ENCODE assay signal across 18 cellular contexts in genomic region chr2:81976998-81977397, GRCh38.
"Had no signal": no experiment of that assay in that cellular context is flagged by ENCODE, and none has a peak within 500 bp of the region (broad histone marks: within the 10 kb centered on the region; RNA-seq: fewer than 3 reads in every experiment).

No MANE protein-coding gene starts in this region.

- ATAC-seq: esophagus mucosa; gastrocnemius medialis; heart right ventricle; left lobe of liver; naive thymus-derived CD8-positive, alpha-beta T cell; psoas muscle had no signal

- H3K27me3 Mint-ChIP-seq: naive thymus-derived CD8-positive, alpha-beta T cell had no signal

- H3K4me1 Mint-ChIP-seq: naive thymus-derived CD8-positive, alpha-beta T cell had no signal

- H3K4me1 ChIP-seq: gastrocnemius medialis, heart right ventricle, psoas muscle, stomach, transverse colon had no signal

- H3K4me3 ChIP-seq: gastrocnemius medialis, heart right ventricle, psoas muscle, stomach, thoracic aorta, transverse colon had no signal

- H3K9me3 ChIP-seq: gastrocnemius medialis, neutrophil, psoas muscle, stomach, thoracic aorta, transverse colon had no signal

- H3K36me3 Mint-ChIP-seq: naive thymus-derived CD8-positive, alpha-beta T cell had no signal

- H3K4me3 Mint-ChIP-seq: naive thymus-derived CD8-positive, alpha-beta T cell had no signal

- DNase-seq: effector memory CD4-positive, alpha-beta T cell; gastrocnemius medialis; heart right ventricle; islet precursor cell; mammary epithelial cell; naive thymus-derived CD8-positive, alpha-beta T cell; psoas muscle; retina; small intestine; stimulated activated CD4-positive, alpha-beta T cell treated with anti-CD3 and anti-CD28 coated beads, Interleukin-12 subunit alpha, Interleukin-12 subunit beta, amount 100 ng/mL, for 4 hours; stimulated activated naive CD4-positive, alpha-beta T cell; stomach; substantia nigra; transverse colon had no signal

- H3K36me3 ChIP-seq: gastrocnemius medialis, heart right ventricle, neutrophil, stomach, thoracic aorta, transverse colon had no signal

- H3K27me3 ChIP-seq: gastrocnemius medialis, heart right ventricle, neutrophil, stomach, transverse colon had no signal
